In the genomic region with DNA sequence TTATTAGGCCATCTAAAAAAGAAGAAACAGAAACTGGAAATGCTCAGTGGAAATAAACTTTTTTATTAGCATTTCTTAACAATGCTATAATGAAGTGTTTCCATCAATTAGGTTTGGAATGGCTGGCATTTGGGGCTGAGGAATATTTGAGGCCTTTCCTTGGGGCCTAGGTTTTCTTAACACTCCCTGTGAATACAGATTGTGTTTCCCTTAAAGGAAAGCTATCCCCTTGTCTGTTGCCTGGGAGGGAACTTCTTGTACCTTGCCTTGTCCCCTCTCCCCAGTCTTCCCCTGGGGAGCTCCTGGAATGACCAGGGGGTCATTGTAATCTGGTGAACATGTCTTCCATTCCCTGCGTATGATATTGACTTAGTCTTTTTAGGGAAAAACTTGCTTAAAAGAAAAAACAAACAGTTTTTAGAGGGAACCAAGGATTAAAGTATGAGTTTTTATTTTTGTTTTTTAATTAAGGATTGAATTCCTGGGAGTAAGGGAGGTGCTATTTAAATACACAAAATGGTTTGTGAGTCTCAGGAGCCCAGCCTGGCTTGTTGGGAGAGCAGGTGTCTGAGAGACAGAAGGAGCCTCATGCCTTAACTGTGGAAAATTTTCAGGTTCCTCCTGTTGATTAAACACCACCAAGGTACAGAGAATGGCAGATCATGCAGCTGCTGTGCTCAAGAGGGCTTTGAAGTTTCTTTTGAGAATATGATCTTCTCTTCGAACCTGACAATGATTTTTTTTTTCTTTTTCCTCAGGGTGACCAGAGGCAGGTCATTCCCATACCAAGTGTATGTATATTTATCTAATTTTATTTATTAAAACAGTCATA, we compare ENCODE assay signal across 1 cellular context.
TF ChIP-seq lines count a peak whose summit lies in the region.

No MANE protein-coding gene starts in this region.

TF ChIP-seq in GM23338, 12 proteins besides CTCF, POLR2A, EP300 and RAD21 (continued from another document):
- TF ChIP-seq, protein P1, sequence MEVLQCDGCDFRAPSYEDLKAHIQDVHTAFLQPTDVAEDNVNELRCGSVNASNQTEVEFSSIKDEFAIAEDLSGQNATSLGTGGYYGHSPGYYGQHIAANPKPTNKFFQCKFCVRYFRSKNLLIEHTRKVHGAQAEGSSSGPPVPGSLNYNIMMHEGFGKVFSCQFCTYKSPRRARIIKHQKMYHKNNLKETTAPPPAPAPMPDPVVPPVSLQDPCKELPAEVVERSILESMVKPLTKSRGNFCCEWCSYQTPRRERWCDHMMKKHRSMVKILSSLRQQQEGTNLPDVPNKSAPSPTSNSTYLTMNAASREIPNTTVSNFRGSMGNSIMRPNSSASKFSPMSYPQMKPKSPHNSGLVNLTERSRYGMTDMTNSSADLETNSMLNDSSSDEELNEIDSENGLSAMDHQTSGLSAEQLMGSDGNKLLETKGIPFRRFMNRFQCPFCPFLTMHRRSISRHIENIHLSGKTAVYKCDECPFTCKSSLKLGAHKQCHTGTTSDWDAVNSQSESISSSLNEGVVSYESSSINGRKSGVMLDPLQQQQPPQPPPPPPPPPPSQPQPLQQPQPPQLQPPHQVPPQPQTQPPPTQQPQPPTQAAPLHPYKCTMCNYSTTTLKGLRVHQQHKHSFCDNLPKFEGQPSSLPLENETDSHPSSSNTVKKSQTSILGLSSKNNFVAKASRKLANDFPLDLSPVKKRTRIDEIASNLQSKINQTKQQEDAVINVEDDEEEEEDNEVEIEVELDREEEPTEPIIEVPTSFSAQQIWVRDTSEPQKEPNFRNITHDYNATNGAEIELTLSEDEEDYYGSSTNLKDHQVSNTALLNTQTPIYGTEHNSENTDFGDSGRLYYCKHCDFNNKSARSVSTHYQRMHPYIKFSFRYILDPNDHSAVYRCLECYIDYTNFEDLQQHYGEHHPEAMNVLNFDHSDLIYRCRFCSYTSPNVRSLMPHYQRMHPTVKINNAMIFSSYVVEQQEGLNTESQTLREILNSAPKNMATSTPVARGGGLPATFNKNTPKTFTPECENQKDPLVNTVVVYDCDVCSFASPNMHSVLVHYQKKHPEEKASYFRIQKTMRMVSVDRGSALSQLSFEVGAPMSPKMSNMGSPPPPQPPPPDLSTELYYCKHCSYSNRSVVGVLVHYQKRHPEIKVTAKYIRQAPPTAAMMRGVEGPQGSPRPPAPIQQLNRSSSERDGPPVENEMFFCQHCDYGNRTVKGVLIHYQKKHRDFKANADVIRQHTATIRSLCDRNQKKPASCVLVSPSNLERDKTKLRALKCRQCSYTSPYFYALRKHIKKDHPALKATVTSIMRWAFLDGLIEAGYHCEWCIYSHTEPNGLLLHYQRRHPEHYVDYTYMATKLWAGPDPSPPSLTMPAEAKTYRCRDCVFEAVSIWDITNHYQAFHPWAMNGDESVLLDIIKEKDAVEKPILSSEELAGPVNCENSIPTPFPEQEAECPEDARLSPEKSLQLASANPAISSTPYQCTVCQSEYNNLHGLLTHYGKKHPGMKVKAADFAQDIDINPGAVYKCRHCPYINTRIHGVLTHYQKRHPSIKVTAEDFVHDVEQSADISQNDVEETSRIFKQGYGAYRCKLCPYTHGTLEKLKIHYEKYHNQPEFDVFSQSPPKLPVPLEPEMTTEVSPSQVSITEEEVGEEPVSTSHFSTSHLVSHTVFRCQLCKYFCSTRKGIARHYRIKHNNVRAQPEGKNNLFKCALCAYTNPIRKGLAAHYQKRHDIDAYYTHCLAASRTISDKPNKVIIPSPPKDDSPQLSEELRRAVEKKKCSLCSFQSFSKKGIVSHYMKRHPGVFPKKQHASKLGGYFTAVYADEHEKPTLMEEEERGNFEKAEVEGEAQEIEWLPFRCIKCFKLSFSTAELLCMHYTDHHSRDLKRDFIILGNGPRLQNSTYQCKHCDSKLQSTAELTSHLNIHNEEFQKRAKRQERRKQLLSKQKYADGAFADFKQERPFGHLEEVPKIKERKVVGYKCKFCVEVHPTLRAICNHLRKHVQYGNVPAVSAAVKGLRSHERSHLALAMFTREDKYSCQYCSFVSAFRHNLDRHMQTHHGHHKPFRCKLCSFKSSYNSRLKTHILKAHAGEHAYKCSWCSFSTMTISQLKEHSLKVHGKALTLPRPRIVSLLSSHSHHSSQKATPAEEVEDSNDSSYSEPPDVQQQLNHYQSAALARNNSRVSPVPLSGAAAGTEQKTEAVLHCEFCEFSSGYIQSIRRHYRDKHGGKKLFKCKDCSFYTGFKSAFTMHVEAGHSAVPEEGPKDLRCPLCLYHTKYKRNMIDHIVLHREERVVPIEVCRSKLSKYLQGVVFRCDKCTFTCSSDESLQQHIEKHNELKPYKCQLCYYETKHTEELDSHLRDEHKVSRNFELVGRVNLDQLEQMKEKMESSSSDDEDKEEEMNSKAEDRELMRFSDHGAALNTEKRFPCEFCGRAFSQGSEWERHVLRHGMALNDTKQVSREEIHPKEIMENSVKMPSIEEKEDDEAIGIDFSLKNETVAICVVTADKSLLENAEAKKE (CRISPR knock-in tag; IDR thresholded peaks at IDR 0.05) = no peak
- TF ChIP-seq, protein P2, sequence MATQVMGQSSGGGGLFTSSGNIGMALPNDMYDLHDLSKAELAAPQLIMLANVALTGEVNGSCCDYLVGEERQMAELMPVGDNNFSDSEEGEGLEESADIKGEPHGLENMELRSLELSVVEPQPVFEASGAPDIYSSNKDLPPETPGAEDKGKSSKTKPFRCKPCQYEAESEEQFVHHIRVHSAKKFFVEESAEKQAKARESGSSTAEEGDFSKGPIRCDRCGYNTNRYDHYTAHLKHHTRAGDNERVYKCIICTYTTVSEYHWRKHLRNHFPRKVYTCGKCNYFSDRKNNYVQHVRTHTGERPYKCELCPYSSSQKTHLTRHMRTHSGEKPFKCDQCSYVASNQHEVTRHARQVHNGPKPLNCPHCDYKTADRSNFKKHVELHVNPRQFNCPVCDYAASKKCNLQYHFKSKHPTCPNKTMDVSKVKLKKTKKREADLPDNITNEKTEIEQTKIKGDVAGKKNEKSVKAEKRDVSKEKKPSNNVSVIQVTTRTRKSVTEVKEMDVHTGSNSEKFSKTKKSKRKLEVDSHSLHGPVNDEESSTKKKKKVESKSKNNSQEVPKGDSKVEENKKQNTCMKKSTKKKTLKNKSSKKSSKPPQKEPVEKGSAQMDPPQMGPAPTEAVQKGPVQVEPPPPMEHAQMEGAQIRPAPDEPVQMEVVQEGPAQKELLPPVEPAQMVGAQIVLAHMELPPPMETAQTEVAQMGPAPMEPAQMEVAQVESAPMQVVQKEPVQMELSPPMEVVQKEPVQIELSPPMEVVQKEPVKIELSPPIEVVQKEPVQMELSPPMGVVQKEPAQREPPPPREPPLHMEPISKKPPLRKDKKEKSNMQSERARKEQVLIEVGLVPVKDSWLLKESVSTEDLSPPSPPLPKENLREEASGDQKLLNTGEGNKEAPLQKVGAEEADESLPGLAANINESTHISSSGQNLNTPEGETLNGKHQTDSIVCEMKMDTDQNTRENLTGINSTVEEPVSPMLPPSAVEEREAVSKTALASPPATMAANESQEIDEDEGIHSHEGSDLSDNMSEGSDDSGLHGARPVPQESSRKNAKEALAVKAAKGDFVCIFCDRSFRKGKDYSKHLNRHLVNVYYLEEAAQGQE (IDR thresholded peaks at IDR 0.05; ENCODE audit: unreplicated experiment) = no peak
- no peak for TF ChIP-seq STAT1 (IDR thresholded peaks at IDR 0.05; ENCODE audit: unreplicated experiment)
- no peak for TF ChIP-seq EZH2 (IDR thresholded peaks at IDR 0.05; ENCODE audit: low read depth, unreplicated experiment)
- no peak for TF ChIP-seq ZNF331 (CRISPR knock-in tag; IDR thresholded peaks at IDR 0.05; ENCODE audit: low read depth)
